In the genomic region with DNA sequence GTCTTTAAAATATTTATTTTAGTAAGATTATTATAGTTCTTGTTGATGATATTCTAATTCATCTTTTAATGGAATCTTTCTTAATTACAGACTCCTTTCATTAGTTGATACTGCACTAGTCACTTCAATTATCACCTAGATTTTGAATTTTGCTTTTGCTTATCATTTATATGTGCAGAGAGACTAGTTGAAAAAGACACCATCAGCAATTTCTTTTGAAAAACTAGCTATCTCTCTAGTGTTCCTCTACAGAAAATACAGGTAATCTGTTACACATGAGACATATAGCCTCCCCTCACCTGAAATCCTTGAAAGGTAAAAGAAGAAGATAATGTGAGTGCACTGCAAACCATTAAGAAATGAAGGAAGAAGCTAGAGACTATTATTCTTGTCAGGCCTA, we compare ENCODE assay signal across 1 cellular context.
TF ChIP-seq lines count a peak whose summit lies in the region.

No MANE protein-coding gene starts in this region.

TF ChIP-seq in IMR-90, 13 proteins besides CTCF, POLR2A, EP300 and RAD21:
- TF ChIP-seq MAFK (IDR thresholded peaks at IDR 0.05; ENCODE audit: low read depth, low read length) (peak; percentile 73), RCOR1 (IDR thresholded peaks at IDR 0.05; ENCODE audit: insufficient replicate concordance, low read length) (no peak)
